ENCODE assay signal across 23 cellular contexts in the genomic region with DNA sequence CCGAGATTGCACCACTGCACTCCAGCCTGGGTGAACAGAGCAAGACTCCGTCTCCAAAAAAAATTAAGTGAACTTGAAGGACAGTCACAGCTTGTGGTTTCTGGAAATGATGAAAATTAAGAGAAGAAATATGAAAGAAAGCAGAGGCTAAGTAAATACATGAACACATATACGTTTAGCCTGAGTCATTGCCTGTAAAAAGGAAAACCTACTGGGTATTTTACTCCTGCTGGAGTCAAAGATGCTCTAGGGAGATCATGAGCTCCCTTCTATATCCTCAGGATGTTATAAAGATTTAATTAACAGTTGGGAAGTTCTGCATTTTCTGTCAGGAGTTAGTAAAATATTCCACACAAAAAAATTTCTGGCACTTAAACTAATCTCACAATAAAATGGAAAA. TPM values are rescaled to one million over a fixed set of nuclear protein-coding genes. Genes with fewer than 3 reads are reported as not detected.
DNase-seq lines count a peak whose midpoint lies in the region; ATAC-seq and TF ChIP-seq lines count a peak whose summit lies in the region.
"Had no signal": no experiment of that assay in that cellular context is flagged by ENCODE, and none has a peak within 500 bp of the region (broad histone marks: within the 10 kb centered on the region; RNA-seq: fewer than 3 reads in every experiment).

No MANE protein-coding gene starts in this region.

- no peak overlapping the region for H3K9ac ChIP-seq in PC-3 (ENCODE audit: low read length)
- H3K9ac ChIP-seq: BLaER1 had no signal

- DNase-seq in PC-3 (peak; percentile 38), chondrocyte (ENCODE audit: low spot score) (no peak), hypothalamus (lab: John Stamatoyannopoulos, UW) (no peak)
- DNase-seq in stimulated activated naive CD4-positive, alpha-beta T cell treated with Interleukin-2 at 50 U/mL for 16 hours (lab: John Stamatoyannopoulos, UW): no peak
- DNase-seq: 8988T; ACHN; BE2C; C1 segment of cervical spinal cord; CD4-positive, alpha-beta memory T cell; CD4-positive, CD25-positive, alpha-beta regulatory T cell; CD8-positive, alpha-beta memory T cell; COR-L47; DMS 273 treated with DMSO at 0.1 percent for 48 hours; DMS153; DMS53; DMS79; DND-41; EL; GDM1 had no signal

- H2AFZ ChIP-seq in PC-3 (ENCODE audit: low read length): no peak overlapping the region

- TF ChIP-seq CTCF in PC-3 (conservative IDR thresholded peaks at IDR 0.05; ENCODE audit: low read depth, low read length) (no peak), chondrocyte (IDR thresholded peaks at IDR 0.05) (no peak)

- no peak overlapping the region for H3K4me3 ChIP-seq in PC-3 (ENCODE audit: low read length)
- H3K4me3 ChIP-seq: BLaER1, GM12878 had no signal

- intact Hi-C loops in PC-3 (cut with micrococcal nuclease): no loop called here

- H3K27me3 ChIP-seq in PC-3 (ENCODE audit: low read length): no peaks in the 10 kb centered on the region
- H3K27me3 ChIP-seq: BE2C, BLaER1 had no signal

- BruUV-seq in PC-3 (replicated peaks; lab: Mats Ljungman, UMichigan): no TSS peak

- no peaks in the 10 kb centered on the region for H3K27me3 Mint-ChIP-seq in chondrocyte (ENCODE audit: low read depth)
- H3K27me3 Mint-ChIP-seq: CD4-positive, alpha-beta memory T cell; CD4-positive, CD25-positive, alpha-beta regulatory T cell; CD8-positive, alpha-beta memory T cell had no signal

- peaks cover 6% of the 10 kb centered on the region for H3K9me3 Mint-ChIP-seq in chondrocyte (ENCODE audit: low read depth)
- H3K9me3 Mint-ChIP-seq: CD4-positive, alpha-beta memory T cell; CD4-positive, CD25-positive, alpha-beta regulatory T cell; CD8-positive, alpha-beta memory T cell had no signal

- CTCF ChIA-PET in PC-3 (lab: Charles Lee): no interaction called here

- H3K4me3 Mint-ChIP-seq in chondrocyte (ENCODE audit: unreplicated experiment): no peak overlapping the region
- H3K4me3 Mint-ChIP-seq: CD14-positive monocyte; CD4-positive, alpha-beta memory T cell; CD4-positive, CD25-positive, alpha-beta regulatory T cell; CD8-positive, alpha-beta memory T cell had no signal

- peak overlapping the region; percentile 71 for H3K27ac Mint-ChIP-seq in chondrocyte (ENCODE audit: unreplicated experiment)
- H3K27ac Mint-ChIP-seq: CD4-positive, alpha-beta memory T cell had no signal

- H3K9me2 ChIP-seq in PC-3 (replicated peaks; ENCODE audit: low read length): no peaks in the 10 kb centered on the region

- H3K4me2 ChIP-seq in PC-3 (ENCODE audit: low read length): no peak overlapping the region
- H3K4me2 ChIP-seq: BLaER1 had no signal

- H3K4me1 ChIP-seq in PC-3 (ENCODE audit: insufficient read depth, low read length): no peaks in the 10 kb centered on the region
- H3K4me1 ChIP-seq: BE2C, BLaER1 had no signal

- peaks cover 24% of the 10 kb centered on the region for H3K36me3 Mint-ChIP-seq in chondrocyte (ENCODE audit: low read depth)

- no peaks in the 10 kb centered on the region; the same call in 1 of the 2 replicates for H3K36me3 ChIP-seq in PC-3 (ENCODE audit: low read depth, low read length)
- H3K36me3 ChIP-seq: BE2C had no signal

- no peaks in the 10 kb centered on the region for H3F3A ChIP-seq in PC-3 (ENCODE audit: low read length, unreplicated experiment)

- POLR2A ChIA-PET in PC-3 (lab: Charles Lee; ENCODE audit: unreplicated experiment): no interaction called here

- no peaks in the 10 kb centered on the region for H4K20me1 ChIP-seq in PC-3 (ENCODE audit: low read length)
- H4K20me1 ChIP-seq: BLaER1 had no signal

- H3K4me1 Mint-ChIP-seq in chondrocyte (ENCODE audit: low read depth): peaks cover 14% of the 10 kb centered on the region
- H3K4me1 Mint-ChIP-seq: CD14-positive monocyte had no signal

- H3K9me3 ChIP-seq in PC-3 (ENCODE audit: low read length): no peaks in the 10 kb centered on the region
- H3K9me3 ChIP-seq: BE2C had no signal

- H3K27ac ChIP-seq in PC-3 (ENCODE audit: low read length): no peak overlapping the region
- H3K27ac ChIP-seq: BLaER1 had no signal

- no peaks in the 10 kb centered on the region for H3K79me2 ChIP-seq in PC-3 (ENCODE audit: low read length)

- peak; percentile 99 for ATAC-seq in PC-3
- ATAC-seq in HG02610 (IDR thresholded peaks at IDR 0.05; ENCODE audit: unreplicated experiment): no peak
- ATAC-seq: GM12878 had no signal

RNA-seq across cellular contexts. Expression of gene TTC39A, which starts 43.5 kb away (rescaled TPM):
- 11.1 and 12.3 TPM in 2 replicates for total RNA-seq in PC-3 (2014; rRNA removed)
- total RNA-seq in chondrocyte: 1.4 to 4.0 TPM (median 2.3 TPM) in 3 replicates
- total RNA-seq: CD4-positive, alpha-beta memory T cell; CD4-positive, CD25-positive, alpha-beta regulatory T cell had no signal
